In the genomic region with DNA sequence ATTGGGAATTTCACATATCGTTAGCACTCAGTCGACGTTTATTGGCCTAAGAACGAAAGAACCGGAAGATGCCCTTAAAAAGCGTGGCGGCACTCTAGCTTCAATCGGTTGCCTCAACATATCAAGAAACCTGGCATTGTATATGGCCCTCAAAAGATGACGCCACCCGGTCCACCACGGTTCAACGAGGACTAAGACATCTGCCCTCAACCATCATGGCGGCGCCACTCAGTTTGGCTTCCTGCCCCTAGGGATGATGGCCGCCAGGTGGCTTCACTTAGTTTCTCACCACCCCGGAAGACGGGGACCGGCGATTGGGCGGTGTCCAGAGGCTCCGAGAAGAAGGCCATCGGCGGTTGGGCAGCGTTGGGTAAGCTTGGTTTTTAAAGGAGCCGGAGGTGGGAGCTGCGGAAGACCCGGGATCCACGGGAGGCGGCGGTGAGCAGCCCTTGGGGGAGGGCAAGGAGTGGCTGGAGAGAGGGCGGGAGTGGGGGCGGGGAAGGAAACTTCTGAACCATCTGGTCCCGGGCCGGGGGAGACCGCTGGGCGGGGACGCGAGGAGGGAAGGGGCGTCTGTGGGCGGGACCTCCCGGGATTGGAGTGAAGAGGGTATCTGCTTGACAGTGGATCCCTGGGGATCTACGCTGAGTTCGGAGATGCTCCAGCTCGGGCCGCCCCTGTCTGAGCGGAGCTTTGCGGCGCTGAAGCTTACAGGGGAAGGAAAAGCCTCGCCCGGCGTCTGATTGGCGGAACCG, we compare ENCODE assay signal across 1 cellular context.
TF ChIP-seq lines count a peak whose summit lies in the region.

PRR14 (plus strand) TSS at position 592 of the 755 bp plus-strand sequence. CDS start 686 bp downstream, outside the sequence.

TF ChIP-seq in HepG2, 621 proteins besides CTCF, POLR2A, EP300 and RAD21 (continued from another document and continues in another):
- TF ChIP-seq, protein P1, sequence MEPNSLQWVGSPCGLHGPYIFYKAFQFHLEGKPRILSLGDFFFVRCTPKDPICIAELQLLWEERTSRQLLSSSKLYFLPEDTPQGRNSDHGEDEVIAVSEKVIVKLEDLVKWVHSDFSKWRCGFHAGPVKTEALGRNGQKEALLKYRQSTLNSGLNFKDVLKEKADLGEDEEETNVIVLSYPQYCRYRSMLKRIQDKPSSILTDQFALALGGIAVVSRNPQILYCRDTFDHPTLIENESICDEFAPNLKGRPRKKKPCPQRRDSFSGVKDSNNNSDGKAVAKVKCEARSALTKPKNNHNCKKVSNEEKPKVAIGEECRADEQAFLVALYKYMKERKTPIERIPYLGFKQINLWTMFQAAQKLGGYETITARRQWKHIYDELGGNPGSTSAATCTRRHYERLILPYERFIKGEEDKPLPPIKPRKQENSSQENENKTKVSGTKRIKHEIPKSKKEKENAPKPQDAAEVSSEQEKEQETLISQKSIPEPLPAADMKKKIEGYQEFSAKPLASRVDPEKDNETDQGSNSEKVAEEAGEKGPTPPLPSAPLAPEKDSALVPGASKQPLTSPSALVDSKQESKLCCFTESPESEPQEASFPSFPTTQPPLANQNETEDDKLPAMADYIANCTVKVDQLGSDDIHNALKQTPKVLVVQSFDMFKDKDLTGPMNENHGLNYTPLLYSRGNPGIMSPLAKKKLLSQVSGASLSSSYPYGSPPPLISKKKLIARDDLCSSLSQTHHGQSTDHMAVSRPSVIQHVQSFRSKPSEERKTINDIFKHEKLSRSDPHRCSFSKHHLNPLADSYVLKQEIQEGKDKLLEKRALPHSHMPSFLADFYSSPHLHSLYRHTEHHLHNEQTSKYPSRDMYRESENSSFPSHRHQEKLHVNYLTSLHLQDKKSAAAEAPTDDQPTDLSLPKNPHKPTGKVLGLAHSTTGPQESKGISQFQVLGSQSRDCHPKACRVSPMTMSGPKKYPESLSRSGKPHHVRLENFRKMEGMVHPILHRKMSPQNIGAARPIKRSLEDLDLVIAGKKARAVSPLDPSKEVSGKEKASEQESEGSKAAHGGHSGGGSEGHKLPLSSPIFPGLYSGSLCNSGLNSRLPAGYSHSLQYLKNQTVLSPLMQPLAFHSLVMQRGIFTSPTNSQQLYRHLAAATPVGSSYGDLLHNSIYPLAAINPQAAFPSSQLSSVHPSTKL (CRISPR knock-in tag; IDR thresholded peaks at IDR 0.05), result 0 out of 2 replicates have a peak, but pooled peaks have one; percentile 27
- TF ChIP-seq ZNF256 (CRISPR knock-in tag; conservative IDR thresholded peaks at IDR 0.05) (no peak), JUNB (CRISPR knock-in tag; IDR thresholded peaks at IDR 0.05; ENCODE audit: borderline replicate concordance) (no peak), ZNF317 (CRISPR knock-in tag; IDR thresholded peaks at IDR 0.05) (peak; percentile 46; the same call in 1 of the 2 replicates), ZSCAN5A (CRISPR knock-in tag; IDR thresholded peaks at IDR 0.05; ENCODE audit: borderline replicate concordance) (no peak; the same call in 1 of the 2 replicates), POLR2G (IDR thresholded peaks at IDR 0.05; ENCODE audit: low read depth, low read length) (no peak; the same call in 1 of the 2 replicates), ZNF318 (CRISPR knock-in tag; IDR thresholded peaks at IDR 0.05) (no peak), ZBTB8A (CRISPR knock-in tag; IDR thresholded peaks at IDR 0.05; ENCODE audit: borderline replicate concordance, low read depth) (no peak), TOPORS (CRISPR knock-in tag; IDR thresholded peaks at IDR 0.05) (0 out of 2 replicates have a peak, but pooled peaks have one; percentile 66), JUN (CRISPR knock-in tag; IDR thresholded peaks at IDR 0.05) (0 out of 2 replicates have a peak, but pooled peaks have one; percentile 58), MBNL3 (CRISPR knock-in tag; conservative IDR thresholded peaks at IDR 0.05) (no peak), PLSCR1 (CRISPR knock-in tag; IDR thresholded peaks at IDR 0.05; ENCODE audit: borderline replicate concordance) (no peak), FIP1L1 (IDR thresholded peaks at IDR 0.05; ENCODE audit: borderline replicate concordance, insufficient read depth, low read depth, low read length) (no peak), CENPX (CRISPR knock-in tag; IDR thresholded peaks at IDR 0.05) (no peak), TAF1 (CRISPR knock-in tag; IDR thresholded peaks at IDR 0.05) (peak; percentile 65; the same call in 1 of the 2 replicates), HNRNPUL1 (IDR thresholded peaks at IDR 0.05; ENCODE audit: low read depth, low read length) (no peak), RXRA (CRISPR knock-in tag; IDR thresholded peaks at IDR 0.05) (peak; percentile 63; the same call in 1 of the 2 replicates), NRL (CRISPR knock-in tag; IDR thresholded peaks at IDR 0.05; ENCODE audit: borderline replicate concordance) (no peak), ZNF34 (CRISPR knock-in tag; IDR thresholded peaks at IDR 0.05; ENCODE audit: borderline replicate concordance) (0 out of 2 replicates have a peak, but pooled peaks have one; percentile 27), SPEN (CRISPR knock-in tag; IDR thresholded peaks at IDR 0.05; ENCODE audit: low read depth) (peak; percentile 83), ZSCAN25 (CRISPR knock-in tag; IDR thresholded peaks at IDR 0.05) (no peak; the same call in 1 of the 2 replicates), RFX1 (IDR thresholded peaks at IDR 0.05) (no peak), ZNF333 (CRISPR knock-in tag; IDR thresholded peaks at IDR 0.05; ENCODE audit: borderline replicate concordance) (no peak), ZNF274 (CRISPR knock-in tag; IDR thresholded peaks at IDR 0.05) (no peak), CCDC6 (CRISPR knock-in tag; IDR thresholded peaks at IDR 0.05) (0 out of 2 replicates have a peak, but pooled peaks have one; percentile 21), NCOR1 (IDR thresholded peaks at IDR 0.05; ENCODE audit: borderline replicate concordance, low read length) (no peak; the same call in 1 of the 2 replicates), HOXD1 (CRISPR knock-in tag; IDR thresholded peaks at IDR 0.05) (peak; percentile 57; the same call in 1 of the 2 replicates), ZNF18 (CRISPR knock-in tag; IDR thresholded peaks at IDR 0.05; ENCODE audit: insufficient replicate concordance) (peak; percentile 7), HOXA3 (CRISPR knock-in tag; IDR thresholded peaks at IDR 0.05) (peak; percentile 100), CENPT (CRISPR knock-in tag; IDR thresholded peaks at IDR 0.05; ENCODE audit: low read depth) (no peak), RARA (CRISPR knock-in tag; IDR thresholded peaks at IDR 0.05) (no peak; the same call in 1 of the 2 replicates), GATAD2A (CRISPR knock-in tag; IDR thresholded peaks at IDR 0.05) (peak; percentile 65; the same call in 1 of the 2 replicates)
- TF ChIP-seq, protein P2, sequence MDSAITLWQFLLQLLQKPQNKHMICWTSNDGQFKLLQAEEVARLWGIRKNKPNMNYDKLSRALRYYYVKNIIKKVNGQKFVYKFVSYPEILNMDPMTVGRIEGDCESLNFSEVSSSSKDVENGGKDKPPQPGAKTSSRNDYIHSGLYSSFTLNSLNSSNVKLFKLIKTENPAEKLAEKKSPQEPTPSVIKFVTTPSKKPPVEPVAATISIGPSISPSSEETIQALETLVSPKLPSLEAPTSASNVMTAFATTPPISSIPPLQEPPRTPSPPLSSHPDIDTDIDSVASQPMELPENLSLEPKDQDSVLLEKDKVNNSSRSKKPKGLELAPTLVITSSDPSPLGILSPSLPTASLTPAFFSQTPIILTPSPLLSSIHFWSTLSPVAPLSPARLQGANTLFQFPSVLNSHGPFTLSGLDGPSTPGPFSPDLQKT (CRISPR knock-in tag; IDR thresholded peaks at IDR 0.05; ENCODE audit: borderline replicate concordance), result no peak
- TF ChIP-seq, protein P3, sequence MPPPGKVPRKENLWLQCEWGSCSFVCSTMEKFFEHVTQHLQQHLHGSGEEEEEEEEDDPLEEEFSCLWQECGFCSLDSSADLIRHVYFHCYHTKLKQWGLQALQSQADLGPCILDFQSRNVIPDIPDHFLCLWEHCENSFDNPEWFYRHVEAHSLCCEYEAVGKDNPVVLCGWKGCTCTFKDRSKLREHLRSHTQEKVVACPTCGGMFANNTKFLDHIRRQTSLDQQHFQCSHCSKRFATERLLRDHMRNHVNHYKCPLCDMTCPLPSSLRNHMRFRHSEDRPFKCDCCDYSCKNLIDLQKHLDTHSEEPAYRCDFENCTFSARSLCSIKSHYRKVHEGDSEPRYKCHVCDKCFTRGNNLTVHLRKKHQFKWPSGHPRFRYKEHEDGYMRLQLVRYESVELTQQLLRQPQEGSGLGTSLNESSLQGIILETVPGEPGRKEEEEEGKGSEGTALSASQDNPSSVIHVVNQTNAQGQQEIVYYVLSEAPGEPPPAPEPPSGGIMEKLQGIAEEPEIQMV (CRISPR knock-in tag; IDR thresholded peaks at IDR 0.05; ENCODE audit: low read depth), result peak; percentile 62; the same call in 1 of the 2 replicates
